ENCODE assay signal across 8 cellular contexts in the genomic region with DNA sequence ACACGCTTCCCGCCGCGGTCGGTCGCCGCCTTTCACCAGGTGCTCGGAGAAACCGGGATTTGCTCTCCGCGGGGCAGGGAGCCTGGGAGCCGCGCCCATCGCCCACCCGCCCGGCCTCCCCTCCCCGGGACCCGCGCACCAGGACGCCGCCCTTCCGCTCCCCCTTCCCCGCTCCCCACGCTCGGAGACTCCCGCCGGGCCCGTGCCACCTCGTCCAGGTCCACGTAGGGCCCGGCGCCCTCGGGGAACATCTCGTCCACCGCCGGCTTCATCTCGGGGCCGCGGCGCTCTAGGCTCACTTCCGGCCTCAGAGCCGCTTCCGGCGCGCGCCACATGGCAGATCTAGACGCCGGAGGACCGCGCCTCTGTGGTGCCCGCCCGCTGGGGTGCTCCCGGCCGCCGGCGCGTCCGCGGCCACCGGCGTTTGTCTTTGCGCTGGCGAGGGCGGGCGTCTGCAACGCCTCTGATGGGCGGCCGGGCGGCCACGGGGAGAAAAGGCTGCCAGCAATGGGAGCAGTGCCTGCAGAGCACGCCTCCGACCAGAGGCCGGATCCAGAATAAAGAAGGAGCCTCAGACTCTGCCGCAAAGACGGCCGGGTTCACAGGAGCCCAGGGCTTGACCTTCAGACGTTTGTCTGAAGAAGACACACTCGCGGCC. TPM values are rescaled to one million over a fixed set of nuclear protein-coding genes. Genes with fewer than 3 reads are reported as not detected.
DNase-seq lines count a peak whose midpoint lies in the region; ATAC-seq and TF ChIP-seq lines count a peak whose summit lies in the region.

COPS9 (minus strand) TSS at position 293 of the 658 bp plus-strand sequence; CDS start at position 272, 21 bp downstream.

- peak within 1 kb of the TSS; percentile 88 for H4K8ac ChIP-seq in mesenchymal stem cell (ENCODE audit: low read length)

- WGBS in mesenchymal stem cell, result under 1% methylated on average over 79 of the region's 79 CpGs

- H2BK120ac ChIP-seq in mesenchymal stem cell (ENCODE audit: low read depth, low read length), result no peak within 1 kb of the TSS

- POLR2A ChIA-PET in CD4-positive, alpha-beta memory T cell (lab: Charles Lee; ENCODE audit: partially characterized antibody), result interaction anchor here (0.7 kb wide), 1 partner anchor 69 kb away, joined by 4 read pairs; no protein-coding TSS in a partner anchor

- H3K4me1 ChIP-seq in CD4-positive, alpha-beta memory T cell (ENCODE audit: insufficient read depth, low read length), result peaks cover 23% of the 10 kb centered on the region
- peaks cover 18% of the 10 kb centered on the region for H3K4me1 ChIP-seq in mesenchymal stem cell (ENCODE audit: control insufficient read depth, insufficient read depth, low read depth, low read length)

- no peaks in the 10 kb centered on the region for H3K27me3 ChIP-seq in CD4-positive, alpha-beta memory T cell (ENCODE audit: insufficient read depth, low read length)
- H3K27me3 ChIP-seq in HL-60 (ENCODE audit: insufficient read depth, poor library complexity, severe bottlenecking) (no peaks in the 10 kb centered on the region), mesenchymal stem cell (ENCODE audit: control insufficient read depth in 1 of 2, insufficient read depth in 1 of 2, low read length in 2 of 2) (peaks cover 8 to 16% of the 10 kb centered on the region in 2 experiments)

- no peak within 1 kb of the TSS for H2BK5ac ChIP-seq in mesenchymal stem cell (ENCODE audit: low read depth, low read length, poor library complexity, severe bottlenecking)

- CTCF ChIA-PET in CD4-positive, alpha-beta memory T cell (lab: Charles Lee; ENCODE audit: partially characterized antibody), result interaction anchor here (1.3 kb wide), 1 partner anchor 75 kb away, joined by 6 read pairs; no protein-coding TSS in a partner anchor

- peak within 1 kb of the TSS; percentile 57 to 66 for H3K4ac ChIP-seq in mesenchymal stem cell (ENCODE audit: low read depth in 1 of 2, low read length in 2 of 2)

- peak within 1 kb of the TSS; percentile 20 for H2BK15ac ChIP-seq in mesenchymal stem cell (ENCODE audit: low read depth, poor library complexity, severe bottlenecking)

- H2AFZ ChIP-seq in mesenchymal stem cell (ENCODE audit: low read depth, low read length), result peak within 1 kb of the TSS; percentile 92

- DNase-seq in CD4-positive, alpha-beta memory T cell, result peak; percentile 83 to 88 (median 84)
- peak; percentile 76 to 83 for DNase-seq in HL-60 (ENCODE audit: low read depth in 1 of 2, low spot score in 1 of 2)
- peak; percentile 73 to 90 for DNase-seq in NOMO-1 (lab: John Stamatoyannopoulos, UW; ENCODE audit: unreplicated experiment in 2 of 2)
- DNase-seq in activated CD8-positive, alpha-beta memory T cell treated with anti-CD3 and anti-CD28 coated beads for 4 hours (ENCODE audit: low read depth in 2 of 2), result peak; percentile 70 to 72
- peak; percentile 81 to 88 (median 88) for DNase-seq in effector memory CD8-positive, alpha-beta T cell
- DNase-seq in mesenchymal stem cell, result peak; percentile 89
- DNase-seq in stimulated activated CD8-positive, alpha-beta memory T cell treated with anti-CD3 and anti-CD28 coated beads, Interleukin-12 subunit alpha, Interleukin-12 subunit beta, amount 100 ng/mL, for 1 hour (ENCODE audit: low read depth), result peak; percentile 72

- H3K9ac ChIP-seq in mesenchymal stem cell (ENCODE audit: low read length), result peak within 1 kb of the TSS; percentile 97

- H2AK5ac ChIP-seq in mesenchymal stem cell (ENCODE audit: low read length, severe bottlenecking), result peak within 1 kb of the TSS; percentile 4

- peaks cover 23% of the 10 kb centered on the region for H3K79me1 ChIP-seq in mesenchymal stem cell (replicated peaks; ENCODE audit: low read length, poor library complexity, severe bottlenecking)

- no peaks in the 10 kb centered on the region for H3K9me3 Mint-ChIP-seq in CD4-positive, alpha-beta memory T cell
- H3K9me3 Mint-ChIP-seq in effector memory CD8-positive, alpha-beta T cell, result no peaks in the 10 kb centered on the region

- peak within 1 kb of the TSS; percentile 84 to 89 for H3K4me3 ChIP-seq in CD4-positive, alpha-beta memory T cell (ENCODE audit: low read length in 2 of 2)
- H3K4me3 ChIP-seq in HL-60 (replicated peaks; ENCODE audit: insufficient read depth, low read length) (peak within 1 kb of the TSS; percentile 98), mesenchymal stem cell (ENCODE audit: insufficient read depth in 1 of 2, low read depth in 1 of 2, low read length in 2 of 2) (peak within 1 kb of the TSS; percentile 90 to 97)

- no peaks in the 10 kb centered on the region for H3K9me3 ChIP-seq in CD4-positive, alpha-beta memory T cell (ENCODE audit: control insufficient read depth in 1 of 2, low read length in 2 of 2)
- H3K9me3 ChIP-seq in mesenchymal stem cell (ENCODE audit: control insufficient read depth, low read length), result no peaks in the 10 kb centered on the region

- H3K4me3 Mint-ChIP-seq in CD4-positive, alpha-beta memory T cell, result peak within 1 kb of the TSS; percentile 91 to 96 (median 94)
- peak within 1 kb of the TSS; percentile 90 to 93 for H3K4me3 Mint-ChIP-seq in effector memory CD8-positive, alpha-beta T cell

- no peak for TF ChIP-seq CTCF in HL-60 (IDR thresholded peaks at IDR 0.05; ENCODE audit: insufficient read depth, low read length)

- H3K36me3 ChIP-seq in CD4-positive, alpha-beta memory T cell (ENCODE audit: insufficient read depth, low read length), result peaks cover 23% of the 10 kb centered on the region
- peaks cover 27 to 29% of the 10 kb centered on the region in 2 experiments for H3K36me3 ChIP-seq in mesenchymal stem cell (ENCODE audit: control insufficient read depth in 1 of 2, insufficient read depth in 2 of 2, low read depth in 1 of 2, low read length in 2 of 2)

- peak within 1 kb of the TSS; percentile 52 to 82 for H3K18ac ChIP-seq in mesenchymal stem cell (ENCODE audit: low read depth in 1 of 2, low read length in 2 of 2)

- peak within 1 kb of the TSS; percentile 80 for H3K4me2 ChIP-seq in mesenchymal stem cell (ENCODE audit: low read length, poor library complexity, severe bottlenecking)

- peak within 1 kb of the TSS in 1 of 2 experiments; percentile 44 for H3K14ac ChIP-seq in mesenchymal stem cell (ENCODE audit: low read length in 2 of 2)

- ATAC-seq in GM19455 (IDR thresholded peaks at IDR 0.05; ENCODE audit: unreplicated experiment), result peak; percentile 93
- ATAC-seq in effector memory CD8-positive, alpha-beta T cell (replicated peaks), result peak; percentile 98

- peaks cover 14 to 41% (median 29%) of the 10 kb centered on the region in 4 donors for H3K4me1 Mint-ChIP-seq in CD4-positive, alpha-beta memory T cell
- peaks cover 23 to 25% of the 10 kb centered on the region in 2 donors for H3K4me1 Mint-ChIP-seq in effector memory CD8-positive, alpha-beta T cell (ENCODE audit: low read depth in 2 of 2)

- H3K27me3 Mint-ChIP-seq in CD4-positive, alpha-beta memory T cell, result no peaks in the 10 kb centered on the region
- peaks cover 0 to 7% of the 10 kb centered on the region in 2 donors for H3K27me3 Mint-ChIP-seq in effector memory CD8-positive, alpha-beta T cell

- peaks cover 14 to 38% of the 10 kb centered on the region in 2 donors for H3K36me3 Mint-ChIP-seq in CD4-positive, alpha-beta memory T cell
- H3K36me3 Mint-ChIP-seq in effector memory CD8-positive, alpha-beta T cell (ENCODE audit: insufficient read depth), result peaks cover 24% of the 10 kb centered on the region

- no peak within 1 kb of the TSS for H2BK12ac ChIP-seq in mesenchymal stem cell (ENCODE audit: low read length in 2 of 2)

- peak within 1 kb of the TSS in 1 of 2 experiments; percentile 53 for H3K23ac ChIP-seq in mesenchymal stem cell (ENCODE audit: low read length in 2 of 2)

- intact Hi-C loops in CD4-positive, alpha-beta memory T cell (cut with micrococcal nuclease), result loop anchor here (1.0 kb wide), 1 partner anchor 111 kb away; the partner anchor contains the start of gene NDUFA10

- H3K27ac Mint-ChIP-seq in CD4-positive, alpha-beta memory T cell, result peak within 1 kb of the TSS; percentile 33 to 96 (median 93)
- peak within 1 kb of the TSS; percentile 92 to 96 for H3K27ac Mint-ChIP-seq in effector memory CD8-positive, alpha-beta T cell

- H4K91ac ChIP-seq in mesenchymal stem cell (ENCODE audit: low read length), result peak within 1 kb of the TSS; percentile 37

- H3K27ac ChIP-seq in CD4-positive, alpha-beta memory T cell (ENCODE audit: low read depth, low read length), result peak within 1 kb of the TSS; percentile 67
- H3K27ac ChIP-seq in HL-60 (replicated peaks) (peak within 1 kb of the TSS; percentile 62), mesenchymal stem cell (ENCODE audit: low read length, poor library complexity, severe bottlenecking) (no peak within 1 kb of the TSS)

RNA-seq across cellular contexts. Expression of gene COPS9, which starts in this region (rescaled TPM):
- 10 to 100 TPM; 82.2 to 82.5 TPM for total RNA-seq in CD4-positive, alpha-beta memory T cell
- 100 to 1,000 TPM; 308 to 335 TPM for polyA plus RNA-seq in CD4-positive, alpha-beta memory T cell
- 322 TPM for polyA plus RNA-seq in mesenchymal stem cell (2013, experiment 1 of 2)
- polyA plus RNA-seq in mesenchymal stem cell (2013, experiment 2 of 2), result 340 TPM
